Comparison of ENCODE assay signal across 21 cellular contexts in the genomic region with DNA sequence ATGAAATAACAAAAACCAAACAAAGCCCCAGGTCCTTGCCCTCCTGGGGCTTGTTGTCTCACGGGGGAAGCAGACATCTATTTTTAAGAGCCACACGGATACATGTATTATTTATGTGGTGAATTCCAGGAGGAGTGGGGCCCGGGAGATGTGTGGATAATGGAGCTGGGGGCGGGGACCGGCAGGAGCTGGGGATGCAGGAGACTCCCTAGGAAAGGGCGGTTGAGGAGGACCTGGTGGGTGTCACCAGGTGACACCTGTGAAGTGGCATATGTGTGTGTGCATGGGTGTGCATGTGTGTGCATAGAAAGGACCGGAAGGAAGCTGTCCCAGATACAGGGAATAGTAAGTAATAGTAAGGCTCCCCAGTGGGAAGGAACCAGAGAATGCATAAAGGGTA.
DNase-seq lines count a peak whose midpoint lies in the region; ATAC-seq, FAIRE-seq and TF ChIP-seq lines count a peak whose summit lies in the region.
"Had no signal": no experiment of that assay in that cellular context is flagged by ENCODE, and none has a peak within 500 bp of the region (broad histone marks: within the 10 kb centered on the region; RNA-seq: fewer than 3 reads in every experiment).

No MANE protein-coding gene starts in this region.

- H3K4ac ChIP-seq in neuronal stem cell (ENCODE audit: low read length): no peak overlapping the region

- no peak overlapping the region for H2AFZ ChIP-seq in neuronal stem cell (ENCODE audit: low read length)

- H3K9me3 Mint-ChIP-seq in glutamatergic neuron (ENCODE audit: unreplicated experiment): peaks cover 3% of the 10 kb centered on the region
- no peaks in the 10 kb centered on the region for H3K9me3 Mint-ChIP-seq in naive thymus-derived CD8-positive, alpha-beta T cell
- H3K9me3 Mint-ChIP-seq: CD4-positive, CD25-positive, alpha-beta regulatory T cell; CD8-positive, alpha-beta memory T cell; H9 had no signal

- H3K9me3 ChIP-seq in right cardiac atrium (ENCODE audit: control insufficient read depth, low read length) (no peaks in the 10 kb centered on the region), neuronal stem cell (replicated peaks in 1 of 2; ENCODE audit: control insufficient read depth in 2 of 2, insufficient read depth in 1 of 2, low read depth in 1 of 2, low read length in 2 of 2) (peaks cover 0 to 2% of the 10 kb centered on the region in 2 donors), upper lobe of right lung (no peaks in the 10 kb centered on the region), small intestine (ENCODE audit: control insufficient read depth, low read depth) (no peaks in the 10 kb centered on the region), stomach (no peaks in the 10 kb centered on the region)
- H3K9me3 ChIP-seq: BE2C had no signal

- TF ChIP-seq POLR2A in stomach (IDR thresholded peaks at IDR 0.05): no peak

- no peaks in the 10 kb centered on the region for H3K36me3 Mint-ChIP-seq in glutamatergic neuron (ENCODE audit: unreplicated experiment)
- H3K36me3 Mint-ChIP-seq in naive thymus-derived CD8-positive, alpha-beta T cell: no peaks in the 10 kb centered on the region
- H3K36me3 Mint-ChIP-seq: CD4-positive, CD25-positive, alpha-beta regulatory T cell; CD8-positive, alpha-beta memory T cell had no signal

- 82% methylated on average over 7 of the region's 7 CpGs for WGBS in right cardiac atrium
- no CpG with 5 or more reads among the region's 7 CpGs for WGBS in neuronal stem cell (ENCODE audit: extremely low coverage in 2 of 2, insufficient read length in 2 of 2, insufficient replicate concordance in 1 of 2), 2 donors
- 81 to 86% (median 84%) methylated on average over 7 of the region's 7 CpGs for WGBS in small intestine, 3 donors
- 72 to 88% (median 80%) methylated on average over 7 of the region's 7 CpGs for WGBS in stomach, 5 donors

- POLR2A ChIA-PET in naive thymus-derived CD8-positive, alpha-beta T cell (lab: Charles Lee): no interaction called here

- H3K4me3 Mint-ChIP-seq in glutamatergic neuron (ENCODE audit: unreplicated experiment): no peak overlapping the region
- H3K4me3 Mint-ChIP-seq in naive thymus-derived CD8-positive, alpha-beta T cell: no peak overlapping the region
- H3K4me3 Mint-ChIP-seq: CD4-positive, CD25-positive, alpha-beta regulatory T cell; CD8-positive, alpha-beta memory T cell; H9 had no signal

- no peaks in the 10 kb centered on the region for H3K79me1 ChIP-seq in neuronal stem cell (ENCODE audit: low read depth, low read length)

- H3K18ac ChIP-seq in neuronal stem cell (ENCODE audit: low read length): no peak overlapping the region

- H3K36me3 ChIP-seq in neuronal stem cell (replicated peaks in 1 of 2; ENCODE audit: control insufficient read depth in 2 of 2, insufficient read depth in 2 of 2, low read length in 2 of 2) (no peaks in the 10 kb centered on the region), upper lobe of right lung (no peaks in the 10 kb centered on the region), small intestine (ENCODE audit: control insufficient read depth in 2 of 2, insufficient read depth in 2 of 2, low read length in 2 of 2) (no peaks in the 10 kb centered on the region), stomach (no peaks in the 10 kb centered on the region)
- H3K36me3 ChIP-seq: BE2C had no signal

- H3K4me1 ChIP-seq in right cardiac atrium (ENCODE audit: control insufficient read depth, insufficient read depth, low read length) (no peaks in the 10 kb centered on the region), neuronal stem cell (ENCODE audit: control insufficient read depth in 2 of 2, insufficient read depth in 1 of 2, low read depth in 1 of 2, low read length in 2 of 2) (peaks cover 0 to 3% of the 10 kb centered on the region in 2 donors), upper lobe of right lung (no peaks in the 10 kb centered on the region), small intestine (ENCODE audit: control insufficient read depth in 2 of 2, insufficient read depth in 1 of 2, low read depth in 1 of 2, low read length in 1 of 2) (no peaks in the 10 kb centered on the region), stomach (no peaks in the 10 kb centered on the region)
- H3K4me1 ChIP-seq: BE2C had no signal

- H3K27me3 ChIP-seq in right cardiac atrium (ENCODE audit: control insufficient read depth, insufficient read depth) (no peaks in the 10 kb centered on the region), neuronal stem cell (ENCODE audit: control insufficient read depth in 3 of 3, insufficient read depth in 3 of 3, low read depth in 1 of 3, low read length in 3 of 3) (no peaks in the 10 kb centered on the region), upper lobe of right lung (no peaks in the 10 kb centered on the region), small intestine (ENCODE audit: control insufficient read depth in 2 of 2, insufficient read depth in 2 of 2, low read length in 2 of 2) (peaks cover 0 to 2% of the 10 kb centered on the region in 2 donors), stomach (peaks cover 0 to 17% (median 0%) of the 10 kb centered on the region in 3 donors)
- H3K27me3 ChIP-seq: BE2C had no signal

- H2BK12ac ChIP-seq in neuronal stem cell (ENCODE audit: low read length): no peak overlapping the region

- no peak overlapping the region for H3K9ac ChIP-seq in neuronal stem cell (ENCODE audit: low read depth, low read length, poor library complexity)

- TF ChIP-seq CTCF in glutamatergic neuron (IDR thresholded peaks at IDR 0.05; ENCODE audit: partially characterized antibody, unreplicated experiment) (no peak), upper lobe of right lung (IDR thresholded peaks at IDR 0.05) (no peak), stomach (IDR thresholded peaks at IDR 0.05) (no peak)

- H2BK5ac ChIP-seq in neuronal stem cell (ENCODE audit: low read length): no peak overlapping the region

- no peak for ATAC-seq in left ventricle myocardium superior
- ATAC-seq in right cardiac atrium: no peak
- no peak for ATAC-seq in upper lobe of right lung
- no peak for ATAC-seq in naive thymus-derived CD8-positive, alpha-beta T cell
- ATAC-seq: GM12878, HepG2 had no signal

- no peak overlapping the region for H4K8ac ChIP-seq in neuronal stem cell (ENCODE audit: low read depth, low read length)

- intact Hi-C loops in left ventricle myocardium superior (cut with micrococcal nuclease): no loop called here
- intact Hi-C loops in right cardiac atrium (cut with DNase I): no loop called here
- intact Hi-C loops in upper lobe of right lung (cut with DNase I): no loop called here
- intact Hi-C loops in stomach (cut with DNase I; ENCODE audit: low total_unique reads): no loop called here

- no peak overlapping the region for H3K14ac ChIP-seq in neuronal stem cell (ENCODE audit: low read length)

- no peak overlapping the region for H2BK120ac ChIP-seq in neuronal stem cell (ENCODE audit: low read depth, low read length)

- TF ChIP-seq EP300 in stomach (IDR thresholded peaks at IDR 0.05): no peak

- peak overlapping the region; percentile 71 for H2BK15ac ChIP-seq in neuronal stem cell (ENCODE audit: low read length)

- H3K23ac ChIP-seq in neuronal stem cell (ENCODE audit: low read depth, low read length, poor library complexity): no peak overlapping the region

- peak; percentile 2 for DNase-seq in left ventricle myocardium superior
- DNase-seq in right cardiac atrium: no peak
- DNase-seq in glutamatergic neuron: peak; percentile 7
- DNase-seq in neuronal stem cell (ENCODE audit: low spot score): no peak
- DNase-seq in upper lobe of right lung: peak; percentile 36
- DNase-seq in small intestine: no peak
- no peak for DNase-seq in naive thymus-derived CD8-positive, alpha-beta T cell
- DNase-seq in stomach: no peak
- DNase-seq: BE2C; C1 segment of cervical spinal cord; CD4-positive, CD25-positive, alpha-beta regulatory T cell; CD8-positive, alpha-beta memory T cell; COR-L47; DMS 273 treated with DMSO at 0.1 percent for 48 hours; DMS53; DND-41; EL; H9 had no signal

- H3K27me3 Mint-ChIP-seq in glutamatergic neuron (ENCODE audit: unreplicated experiment): peaks cover 21% of the 10 kb centered on the region
- H3K27me3 Mint-ChIP-seq in naive thymus-derived CD8-positive, alpha-beta T cell: peaks cover 0 to 8% (median 0%) of the 10 kb centered on the region in 5 donors

- H4K91ac ChIP-seq in neuronal stem cell (ENCODE audit: low read depth, low read length, poor library complexity): no peak overlapping the region

- H3K4me3 ChIP-seq in right cardiac atrium (ENCODE audit: low read length) (no peak overlapping the region), neuronal stem cell (ENCODE audit: low read length in 2 of 2) (no peak overlapping the region), upper lobe of right lung (no peak overlapping the region), small intestine (ENCODE audit: low read depth in 1 of 2, low read length in 2 of 2) (no peak overlapping the region), stomach (no peak overlapping the region)
- H3K4me3 ChIP-seq: GM12878 had no signal

- no peak for FAIRE-seq in small intestine (lab: Jason Lieb, UNC)
- FAIRE-seq: GM12878, H1, HepG2 had no signal

- H3K27ac Mint-ChIP-seq in glutamatergic neuron (ENCODE audit: unreplicated experiment): no peak overlapping the region
- H3K27ac Mint-ChIP-seq in naive thymus-derived CD8-positive, alpha-beta T cell: no peak overlapping the region
- H3K27ac Mint-ChIP-seq: CD4-positive, CD25-positive, alpha-beta regulatory T cell; CD8-positive, alpha-beta memory T cell had no signal

- no peak overlapping the region for H3K4me2 ChIP-seq in neuronal stem cell (ENCODE audit: insufficient read depth, low read length, poor library complexity, severe bottlenecking)

- H3K27ac ChIP-seq in right cardiac atrium (ENCODE audit: low read length): no peak overlapping the region
- H3K27ac ChIP-seq in neuronal stem cell (replicated peaks; ENCODE audit: low read length): no peak overlapping the region
- no peak overlapping the region for H3K27ac ChIP-seq in upper lobe of right lung
- H3K27ac ChIP-seq in small intestine (ENCODE audit: low read depth in 1 of 2, low read length in 1 of 2): no peak overlapping the region
- no peak overlapping the region for H3K27ac ChIP-seq in stomach

- H2AK5ac ChIP-seq in neuronal stem cell (ENCODE audit: low read depth, low read length): peak overlapping the region; percentile 73

- H3K4me1 Mint-ChIP-seq in glutamatergic neuron (ENCODE audit: low read depth, unreplicated experiment): peaks cover 7% of the 10 kb centered on the region
- peaks cover 0 to under 1% (median 0%) of the 10 kb centered on the region in 4 donors for H3K4me1 Mint-ChIP-seq in naive thymus-derived CD8-positive, alpha-beta T cell
- H3K4me1 Mint-ChIP-seq: CD4-positive, CD25-positive, alpha-beta regulatory T cell; CD8-positive, alpha-beta memory T cell had no signal

Comparison
In these comparisons a context has a peak if more than half of its experiments do, and no peak if none do; other contexts are left out.
1. DNase-seq: peak in left ventricle myocardium superior (single experiment), glutamatergic neuron (single experiment) and upper lobe of right lung (single experiment); none in right cardiac atrium (0 of 3), neuronal stem cell (single experiment), small intestine (single experiment), naive thymus-derived CD8-positive, alpha-beta T cell (0 of 10) and stomach (single experiment).